In the genomic region with DNA sequence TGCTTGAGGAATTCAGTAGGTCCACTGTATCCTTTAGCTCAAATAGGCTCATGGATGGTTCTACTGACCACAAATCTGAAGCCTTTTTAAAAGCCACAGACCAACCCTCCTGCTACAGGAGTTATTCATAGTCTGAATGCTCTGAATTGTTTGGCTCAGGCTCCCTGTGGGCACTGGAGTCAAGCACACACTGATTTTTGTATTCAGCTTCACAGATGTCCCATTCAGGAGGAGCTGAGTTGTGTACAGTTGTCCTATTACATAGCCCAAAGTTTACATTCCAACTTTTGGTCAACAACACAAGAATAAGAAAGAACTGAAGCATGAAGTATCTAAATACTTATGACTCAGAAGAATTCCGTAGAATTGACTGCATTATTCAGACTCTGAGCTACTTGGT, we compare ENCODE assay signal across 13 cellular contexts.
DNase-seq lines count a peak whose midpoint lies in the region; TF ChIP-seq lines count a peak whose summit lies in the region.
"Had no signal": no experiment of that assay in that cellular context is flagged by ENCODE, and none has a peak within 500 bp of the region (broad histone marks: within the 10 kb centered on the region; RNA-seq: fewer than 3 reads in every experiment).

No MANE protein-coding gene starts in this region.

- H3K27me3 ChIP-seq in HUES64 (ENCODE audit: insufficient read depth, low read length) = no peaks in the 10 kb centered on the region
- no peaks in the 10 kb centered on the region for H3K27me3 ChIP-seq in left ventricle myocardium inferior (ENCODE audit: low read depth)
- H3K27me3 ChIP-seq: sigmoid colon had no signal

- H3K9me3 ChIP-seq in HUES64 (ENCODE audit: insufficient read depth, low read depth, low read length) (no peaks in the 10 kb centered on the region), left ventricle myocardium inferior (replicated peaks) (no peaks in the 10 kb centered on the region)
- H3K9me3 ChIP-seq: Caco-2, sigmoid colon had no signal

- H3K36me3 Mint-ChIP-seq in activated CD4-positive, alpha-beta T cell treated with anti-CD3 and anti-CD28 coated beads, Interleukin-2, amount 10 ng/mL, durations not matched to agents 7 days and 5 days (ENCODE audit: low read depth) = no peaks in the 10 kb centered on the region
- H3K36me3 Mint-ChIP-seq in type B pancreatic cell = peaks cover 21% of the 10 kb centered on the region

- POLR2A ChIA-PET in activated CD4-positive, alpha-beta T cell treated with anti-CD3 and anti-CD28 coated beads, Interleukin-2, amount 10 ng/mL, durations not matched to agents 7 days and 5 days (lab: Charles Lee) = no interaction called here

- H3K36me3 ChIP-seq in HUES64 (ENCODE audit: insufficient read depth, low read length) (no peaks in the 10 kb centered on the region), left ventricle myocardium inferior (no peaks in the 10 kb centered on the region)
- H3K36me3 ChIP-seq: sigmoid colon had no signal

- H3K4me1 ChIP-seq in HUES64 (ENCODE audit: insufficient read depth, low read length) (peaks cover 15% of the 10 kb centered on the region), left ventricle myocardium inferior (peaks cover 18% of the 10 kb centered on the region)
- H3K4me1 ChIP-seq: Caco-2 had no signal

- H3K4me1 Mint-ChIP-seq in activated CD4-positive, alpha-beta T cell treated with anti-CD3 and anti-CD28 coated beads, Interleukin-2, amount 10 ng/mL, durations not matched to agents 7 days and 5 days = no peaks in the 10 kb centered on the region
- peaks cover 12% of the 10 kb centered on the region for H3K4me1 Mint-ChIP-seq in type B pancreatic cell (ENCODE audit: unreplicated experiment)

- H3K27ac ChIP-seq in HUES64 (ENCODE audit: low read depth, low read length) (0 out of 2 replicates have a peak overlapping the region, but pooled peaks have one; percentile 9), left ventricle myocardium inferior (replicated peaks) (peak overlapping the region; percentile 42)
- H3K27ac ChIP-seq: sigmoid colon had no signal

- H3K27ac Mint-ChIP-seq in activated CD4-positive, alpha-beta T cell treated with anti-CD3 and anti-CD28 coated beads, Interleukin-2, amount 10 ng/mL, durations not matched to agents 7 days and 5 days = no peak overlapping the region
- no peak overlapping the region for H3K27ac Mint-ChIP-seq in type B pancreatic cell
- H3K27ac Mint-ChIP-seq: mesothelial cell of epicardium had no signal

- DNase-seq in amniotic epithelial cell (ENCODE audit: low read depth) (peak; percentile 68), left ventricle myocardium inferior (no peak), retinal pigment epithelial cell (ENCODE audit: low read depth) (peak; percentile 54), NCI-H146 (lab: John Stamatoyannopoulos, UW) (no peak), type B pancreatic cell (ENCODE audit: extremely low spot score, unreplicated experiment) (no peak), activated T-cell treated with anti-CD3 and anti-CD28 coated beads for 4 hours (no peak)
- DNase-seq in activated CD4-positive, alpha-beta T cell treated with anti-CD3 and anti-CD28 coated beads, Interleukin-2, amount 10 ng/mL, durations not matched to agents 7 days and 5 days = no peak
- DNase-seq: aorta, Caco-2, NCI-H1436, sigmoid colon had no signal

- no peaks in the 10 kb centered on the region for H3K27me3 Mint-ChIP-seq in activated CD4-positive, alpha-beta T cell treated with anti-CD3 and anti-CD28 coated beads, Interleukin-2, amount 10 ng/mL, durations not matched to agents 7 days and 5 days
- no peaks in the 10 kb centered on the region for H3K27me3 Mint-ChIP-seq in type B pancreatic cell

- CTCF ChIA-PET in activated CD4-positive, alpha-beta T cell treated with anti-CD3 and anti-CD28 coated beads, Interleukin-2, amount 10 ng/mL, durations not matched to agents 7 days and 5 days (lab: Charles Lee) = no interaction called here

- H3K4me3 ChIP-seq in HUES64 (ENCODE audit: low read length) (no peak overlapping the region), left ventricle myocardium inferior (no peak overlapping the region), retinal pigment epithelial cell (ENCODE audit: low read length) (no peak overlapping the region)
- H3K4me3 ChIP-seq: sigmoid colon had no signal

- no peak overlapping the region for H3K4me3 Mint-ChIP-seq in activated CD4-positive, alpha-beta T cell treated with anti-CD3 and anti-CD28 coated beads, Interleukin-2, amount 10 ng/mL, durations not matched to agents 7 days and 5 days
- H3K4me3 Mint-ChIP-seq in type B pancreatic cell = no peak overlapping the region
- H3K4me3 Mint-ChIP-seq: mesothelial cell of epicardium had no signal

- intact Hi-C loops in left ventricle myocardium inferior (cut with micrococcal nuclease) = no loop called here

- WGBS in HUES64 = 100% methylated on average over 1 of the region's 1 CpG

- H3K9ac ChIP-seq in HUES64 (ENCODE audit: low read depth, low read length) = no peak overlapping the region

- peaks cover under 1% of the 10 kb centered on the region for H3K9me3 Mint-ChIP-seq in activated CD4-positive, alpha-beta T cell treated with anti-CD3 and anti-CD28 coated beads, Interleukin-2, amount 10 ng/mL, durations not matched to agents 7 days and 5 days
- peaks cover 10% of the 10 kb centered on the region for H3K9me3 Mint-ChIP-seq in type B pancreatic cell

- TF ChIP-seq CTCF in left ventricle myocardium inferior (IDR thresholded peaks at IDR 0.05; ENCODE audit: borderline replicate concordance) (no peak), retinal pigment epithelial cell (conservative IDR thresholded peaks at IDR 0.05; ENCODE audit: low read depth, low read length) (no peak), type B pancreatic cell (conservative IDR thresholded peaks at IDR 0.05) (no peak)

Comparison
In these comparisons a context has a peak if more than half of its experiments do, and no peak if none do; other contexts are left out.
1. DNase-seq: peak in amniotic epithelial cell (single experiment) and retinal pigment epithelial cell (single experiment); none in left ventricle myocardium inferior (single experiment), activated CD4-positive, alpha-beta T cell treated with anti-CD3 and anti-CD28 coated beads, Interleukin-2, amount 10 ng/mL, durations not matched to agents 7 days and 5 days (single experiment), NCI-H146 (single experiment), type B pancreatic cell (single experiment) and activated T-cell treated with anti-CD3 and anti-CD28 coated beads for 4 hours (single experiment).